Comparison of ENCODE assay signal across 20 cellular contexts in the genomic region with DNA sequence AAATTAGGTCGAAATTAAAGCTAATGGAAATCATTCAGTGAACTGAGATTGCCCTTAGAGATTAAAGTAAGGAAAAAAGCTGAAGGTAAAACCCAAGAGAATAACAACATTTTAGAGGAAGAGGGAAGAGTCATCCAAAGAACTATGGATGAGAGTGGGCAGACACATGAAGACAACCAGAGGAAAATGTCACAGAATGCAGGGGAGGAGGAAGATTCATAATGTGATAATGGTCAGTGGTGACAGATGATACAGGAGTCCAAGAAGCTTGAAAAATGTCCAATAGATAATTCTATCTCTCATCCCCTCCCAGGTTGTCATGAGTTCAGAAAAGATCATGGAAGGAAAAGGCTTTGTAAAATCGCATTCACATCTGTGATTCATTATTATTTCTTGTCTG.
"Had no signal": no experiment of that assay in that cellular context is flagged by ENCODE, and none has a peak within 500 bp of the region (broad histone marks: within the 10 kb centered on the region; RNA-seq: fewer than 3 reads in every experiment).

No MANE protein-coding gene starts in this region.

- DNase-seq: effector memory CD4-positive, alpha-beta T cell; gastrocnemius medialis; glutamatergic neuron; left cardiac atrium; left ventricle myocardium inferior; lower lobe of right lung; naive B cell; psoas muscle; retina; right lobe of liver; spleen; stimulated activated CD4-positive, alpha-beta T cell treated with anti-CD3 and anti-CD28 coated beads, Interleukin-15, amount 100 ng/mL, for 24 hours; stimulated activated CD4-positive, alpha-beta T cell treated with anti-CD3 and anti-CD28 coated beads, Interleukin-1b, Interleukin-23, amount 100 ng/mL, for 48 hours; stimulated activated CD4-positive, alpha-beta T cell treated with anti-CD3 and anti-CD28 coated beads, Interleukin-4, amount 100 ng/mL, for 24 hours; tibial artery; upper lobe of right lung had no signal

- ATAC-seq: esophagus mucosa; gastrocnemius medialis; left cardiac atrium; lower lobe of right lung; psoas muscle; right lobe of liver; stimulated activated memory B cell treated with anti-CD40 and anti-IgM and Interleukin-4, amounts not matched to agents 10 μg/mL and 1 μg/mL and 100 μg/mL, for 72 hours; upper lobe of right lung had no signal

- H3K27ac ChIP-seq: gastrocnemius medialis, left ventricle myocardium inferior, lower lobe of right lung, psoas muscle, right lobe of liver, spleen, tibial artery, upper lobe of right lung had no signal

- H3K4me3 ChIP-seq: gastrocnemius medialis, left ventricle myocardium inferior, lower lobe of right lung, psoas muscle, right lobe of liver, spleen, tibial artery, upper lobe of right lung had no signal

- H3K27me3 ChIP-seq: gastrocnemius medialis, right lobe of liver, spleen, tibial artery, upper lobe of right lung had no signal

- H3K9me3 ChIP-seq: gastrocnemius medialis, left ventricle myocardium inferior, lower lobe of right lung, psoas muscle, right lobe of liver, spleen, tibial artery, upper lobe of right lung had no signal

- H3K4me1 ChIP-seq: gastrocnemius medialis, left ventricle myocardium inferior, lower lobe of right lung, psoas muscle, right lobe of liver, spleen, upper lobe of right lung had no signal

- FAIRE-seq: endometrium, keratinocyte had no signal

- H3K36me3 ChIP-seq: gastrocnemius medialis, left ventricle myocardium inferior, lower lobe of right lung, right lobe of liver, spleen, tibial artery, upper lobe of right lung had no signal
